In the genomic region with DNA sequence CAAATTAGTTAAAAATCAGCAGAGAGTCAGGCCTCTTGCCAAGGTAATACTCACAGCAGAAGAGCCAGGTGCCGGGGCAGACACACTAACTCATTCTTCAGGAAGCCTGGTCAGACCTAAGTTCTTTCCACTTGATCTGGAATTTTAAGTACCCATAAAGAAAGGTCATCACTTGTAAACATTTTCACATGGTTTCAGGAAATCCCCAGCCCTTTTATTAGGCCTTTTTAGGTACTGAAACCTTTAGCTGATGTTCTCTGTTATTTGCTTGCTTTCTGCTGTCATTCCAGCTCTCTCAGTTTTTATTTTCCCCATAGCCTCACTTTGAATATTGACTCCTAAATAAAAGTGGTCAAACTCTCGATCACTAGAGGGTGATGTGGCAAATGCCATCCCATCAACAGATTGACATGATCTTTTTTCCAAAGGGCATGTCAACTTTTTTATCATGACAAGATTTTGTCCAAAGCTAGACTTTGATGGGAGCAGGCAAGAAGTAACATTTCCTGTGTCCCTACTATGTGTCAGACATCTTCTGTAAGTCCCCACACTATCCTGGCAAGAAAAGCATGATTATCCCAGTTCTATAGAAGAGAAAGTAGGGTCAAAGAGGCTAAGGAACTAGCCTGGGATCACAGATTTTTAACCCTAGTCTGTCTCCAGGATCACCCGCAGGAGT, we compare ENCODE assay signal across 9 cellular contexts. TPM values are rescaled to one million over a fixed set of nuclear protein-coding genes. Genes with fewer than 3 reads are reported as not detected.
DNase-seq lines count a peak whose midpoint lies in the region; ATAC-seq and TF ChIP-seq lines count a peak whose summit lies in the region.
"Had no signal": no experiment of that assay in that cellular context is flagged by ENCODE, and none has a peak within 500 bp of the region (broad histone marks: within the 10 kb centered on the region; RNA-seq: fewer than 3 reads in every experiment).

No MANE protein-coding gene starts in this region.

- H2BK12ac ChIP-seq in mesenchymal stem cell (ENCODE audit: low read length in 2 of 2) = no peak overlapping the region

- no peak overlapping the region for H2BK15ac ChIP-seq in mesenchymal stem cell (ENCODE audit: low read depth, poor library complexity, severe bottlenecking)

- 52% methylated on average over 3 of the region's 3 CpGs for WGBS in mesenchymal stem cell

- H2BK120ac ChIP-seq in mesenchymal stem cell (ENCODE audit: low read depth, low read length) = no peak overlapping the region

- no peaks in the 10 kb centered on the region for H3K9me3 Mint-ChIP-seq in CD14-positive monocyte
- no peaks in the 10 kb centered on the region for H3K9me3 Mint-ChIP-seq in activated naive CD8-positive, alpha-beta T cell treated with anti-CD3 and anti-CD28 coated beads, Interleukin-2, amount 10 ng/mL, durations not matched to agents 7 days and 5 days

- no peak overlapping the region for H3K4ac ChIP-seq in mesenchymal stem cell (ENCODE audit: low read depth in 1 of 2, low read length in 2 of 2)

- H3K4me1 Mint-ChIP-seq in CD14-positive monocyte = peaks cover 30% of the 10 kb centered on the region
- peaks cover 47% of the 10 kb centered on the region for H3K4me1 Mint-ChIP-seq in activated naive CD8-positive, alpha-beta T cell treated with anti-CD3 and anti-CD28 coated beads, Interleukin-2, amount 10 ng/mL, durations not matched to agents 7 days and 5 days

- DNase-seq in CD14-positive monocyte (ENCODE audit: low spot score) (no peak), mesenchymal stem cell (peak; percentile 81), SK-N-DZ (ENCODE audit: low spot score) (no peak), NCI-H1694 treated with DMSO at 0.1 percent for 48 hours (lab: John Stamatoyannopoulos, UW) (no peak)
- DNase-seq in activated naive CD8-positive, alpha-beta T cell treated with anti-CD3 and anti-CD28 coated beads, Interleukin-2, amount 10 ng/mL, durations not matched to agents 7 days and 5 days = no peak

- H3K4me3 Mint-ChIP-seq in CD14-positive monocyte = no peak overlapping the region
- H3K4me3 Mint-ChIP-seq in activated naive CD8-positive, alpha-beta T cell treated with anti-CD3 and anti-CD28 coated beads, Interleukin-2, amount 10 ng/mL, durations not matched to agents 7 days and 5 days = peak overlapping the region; percentile 76

- TF ChIP-seq CTCF in CD14-positive monocyte (IDR thresholded peaks at IDR 0.05) = no peak

- H3K36me3 Mint-ChIP-seq in CD14-positive monocyte = peaks cover 50 to 55% of the 10 kb centered on the region in 2 donors
- H3K36me3 Mint-ChIP-seq in activated naive CD8-positive, alpha-beta T cell treated with anti-CD3 and anti-CD28 coated beads, Interleukin-2, amount 10 ng/mL, durations not matched to agents 7 days and 5 days = peaks cover 23% of the 10 kb centered on the region

- no peak overlapping the region for H4K91ac ChIP-seq in mesenchymal stem cell (ENCODE audit: low read length)

- no peak overlapping the region for H3K23ac ChIP-seq in mesenchymal stem cell (ENCODE audit: low read length in 2 of 2)

- peaks cover 9% of the 10 kb centered on the region for H3K79me1 ChIP-seq in mesenchymal stem cell (replicated peaks; ENCODE audit: low read length, poor library complexity, severe bottlenecking)

- POLR2A ChIA-PET in activated naive CD8-positive, alpha-beta T cell treated with anti-CD3 and anti-CD28 coated beads, Interleukin-2, amount 10 ng/mL, durations not matched to agents 7 days and 5 days (lab: Charles Lee) = interaction anchor here (0.7 to 12.2 kb wide), 9 partner anchors 9 to 95 kb away, joined by 3 to 135 read pairs (median 4); a partner anchor contains a TSS

- peak overlapping the region; percentile 11 for H2BK5ac ChIP-seq in mesenchymal stem cell (ENCODE audit: low read depth, low read length, poor library complexity, severe bottlenecking)

- H3K27ac ChIP-seq in mesenchymal stem cell (ENCODE audit: low read length, poor library complexity, severe bottlenecking) = peak overlapping the region; percentile 95

- no peak overlapping the region for H3K18ac ChIP-seq in mesenchymal stem cell (ENCODE audit: low read depth in 1 of 2, low read length in 2 of 2)

- H3K27me3 Mint-ChIP-seq in CD14-positive monocyte (ENCODE audit: low read depth in 3 of 3) = peaks cover 0 to 2% (median 2%) of the 10 kb centered on the region in 3 donors
- H3K27me3 Mint-ChIP-seq in activated naive CD8-positive, alpha-beta T cell treated with anti-CD3 and anti-CD28 coated beads, Interleukin-2, amount 10 ng/mL, durations not matched to agents 7 days and 5 days = no peaks in the 10 kb centered on the region

- no peaks in the 10 kb centered on the region for H3K9me3 ChIP-seq in mesenchymal stem cell (ENCODE audit: control insufficient read depth, low read length)

- TF ChIP-seq POLR2A in GM19193 (IDR thresholded peaks at IDR 0.05; ENCODE audit: extremely low read depth, insufficient read depth, insufficient read length) = peak; percentile 18

- H3K14ac ChIP-seq in mesenchymal stem cell (ENCODE audit: low read length in 2 of 2) = no peak overlapping the region

- H3K4me1 ChIP-seq in mesenchymal stem cell (ENCODE audit: control insufficient read depth, insufficient read depth, low read depth, low read length) = peaks cover 21% of the 10 kb centered on the region

- peak overlapping the region; percentile 68 to 93 (median 89) for H3K27ac Mint-ChIP-seq in CD14-positive monocyte
- H3K27ac Mint-ChIP-seq in activated naive CD8-positive, alpha-beta T cell treated with anti-CD3 and anti-CD28 coated beads, Interleukin-2, amount 10 ng/mL, durations not matched to agents 7 days and 5 days = peak overlapping the region; percentile 91

- H3K27me3 ChIP-seq in mesenchymal stem cell (ENCODE audit: control insufficient read depth in 1 of 2, insufficient read depth in 1 of 2, low read length in 2 of 2) = no peaks in the 10 kb centered on the region

- H3K36me3 ChIP-seq in mesenchymal stem cell (ENCODE audit: control insufficient read depth in 1 of 2, insufficient read depth in 2 of 2, low read depth in 1 of 2, low read length in 2 of 2) = peaks cover 22 to 66% of the 10 kb centered on the region in 2 experiments

- peak overlapping the region; percentile 99 for H3K9ac ChIP-seq in mesenchymal stem cell (ENCODE audit: low read length)

- H2AK5ac ChIP-seq in mesenchymal stem cell (ENCODE audit: low read length, severe bottlenecking) = peak overlapping the region; percentile 8

- H2AFZ ChIP-seq in mesenchymal stem cell (ENCODE audit: low read depth, low read length) = no peak overlapping the region

- intact Hi-C loops in CD14-positive monocyte (cut with micrococcal nuclease) = loop anchor here in 1 of 2 donors (10.0 kb wide), 1 partner anchor 387 kb away; no protein-coding TSS in a partner anchor

- H3K4me2 ChIP-seq in mesenchymal stem cell (ENCODE audit: low read length, poor library complexity, severe bottlenecking) = no peak overlapping the region

- H4K8ac ChIP-seq in mesenchymal stem cell (ENCODE audit: low read length) = no peak overlapping the region

- H3K4me3 ChIP-seq in mesenchymal stem cell (ENCODE audit: insufficient read depth in 1 of 2, low read depth in 1 of 2, low read length in 2 of 2) = no peak overlapping the region

- no peak for ATAC-seq in activated naive CD8-positive, alpha-beta T cell treated with anti-CD3 and anti-CD28 coated beads, Interleukin-2, amount 10 ng/mL, durations not matched to agents 7 days and 5 days (ENCODE audit: low read depth)
- ATAC-seq in GM19035 (IDR thresholded peaks at IDR 0.05; ENCODE audit: unreplicated experiment) (no peak), HG02970 (IDR thresholded peaks at IDR 0.05; ENCODE audit: low FRiP score, unreplicated experiment) (no peak)

RNA-seq across cellular contexts. Expression of a gene that starts 5.7 kb away (rescaled TPM):
- 100 to 1,000 TPM; 111 to 114 TPM for polyA plus RNA-seq in CD14-positive monocyte
- total RNA-seq in activated naive CD8-positive, alpha-beta T cell treated with anti-CD3 and anti-CD28 coated beads, Interleukin-2, amount 10 ng/mL, durations not matched to agents 7 days and 5 days = 10 to 100 TPM; 86.8 to 89.6 TPM
- 128 TPM for polyA plus RNA-seq in mesenchymal stem cell (2013, experiment 1 of 2)
- polyA plus RNA-seq in mesenchymal stem cell (2013, experiment 2 of 2) = 129 TPM
- polyA plus RNA-seq in SK-N-DZ (2014; cell fraction: cytosol; rRNA removed) = 91.8 and 103 TPM in 2 replicates
- polyA plus RNA-seq in SK-N-DZ (2014; cell fraction: nucleus; rRNA removed) = 135 and 155 TPM in 2 replicates

RNA-seq across cellular contexts. Expression of a gene that starts 7.1 kb away (rescaled TPM):
- 10 to 100 TPM; 10.3 to 20.6 TPM for polyA plus RNA-seq in CD14-positive monocyte
- total RNA-seq in activated naive CD8-positive, alpha-beta T cell treated with anti-CD3 and anti-CD28 coated beads, Interleukin-2, amount 10 ng/mL, durations not matched to agents 7 days and 5 days = 10 to 100 TPM; 79.9 to 88.3 TPM
- 15.8 TPM for polyA plus RNA-seq in mesenchymal stem cell (2013, experiment 1 of 2)
- polyA plus RNA-seq in mesenchymal stem cell (2013, experiment 2 of 2) = 15.4 TPM
- polyA plus RNA-seq in SK-N-DZ (2014; cell fraction: cytosol; rRNA removed) = 88.6 and 93.4 TPM in 2 replicates
- 90.4 and 90.9 TPM in 2 replicates for polyA plus RNA-seq in SK-N-DZ (2014; cell fraction: nucleus; rRNA removed)

RNA-seq across cellular contexts. Expression of a gene that starts 29.8 kb away (rescaled TPM):
- under 1 TPM; 0.18 to 0.56 TPM for polyA plus RNA-seq in CD14-positive monocyte
- total RNA-seq in activated naive CD8-positive, alpha-beta T cell treated with anti-CD3 and anti-CD28 coated beads, Interleukin-2, amount 10 ng/mL, durations not matched to agents 7 days and 5 days = under 1 TPM; 0.11 to 0.48 TPM
- 108 TPM for polyA plus RNA-seq in mesenchymal stem cell (2013, experiment 1 of 2)
- polyA plus RNA-seq in mesenchymal stem cell (2013, experiment 2 of 2) = 109 TPM
- polyA plus RNA-seq in SK-N-DZ (2014; cell fraction: cytosol; rRNA removed) = 55.3 and 62.2 TPM in 2 replicates
- 20.9 and 21.2 TPM in 2 replicates for polyA plus RNA-seq in SK-N-DZ (2014; cell fraction: nucleus; rRNA removed)
- total RNA-seq: glomerular endothelial cell had no signal

RNA-seq across cellular contexts. Expression of a gene that starts 53.0 kb away (rescaled TPM):
- 1 to 10 TPM; 1.6 to 1.9 TPM for polyA plus RNA-seq in CD14-positive monocyte
- total RNA-seq in activated naive CD8-positive, alpha-beta T cell treated with anti-CD3 and anti-CD28 coated beads, Interleukin-2, amount 10 ng/mL, durations not matched to agents 7 days and 5 days = 1 to 10 TPM; 6.8 to 6.9 TPM
- polyA plus RNA-seq in mesenchymal stem cell (2013, experiment 1 of 2) = 6.0 TPM
- 6.1 TPM for polyA plus RNA-seq in mesenchymal stem cell (2013, experiment 2 of 2)
- polyA plus RNA-seq in SK-N-DZ (2014; cell fraction: cytosol; rRNA removed) = 2.5 and 2.6 TPM in 2 replicates
- 4.2 and 5.0 TPM in 2 replicates for polyA plus RNA-seq in SK-N-DZ (2014; cell fraction: nucleus; rRNA removed)
